Comparison of ENCODE assay signal across 16 cellular contexts in genomic region chr10:70541738-70542564, GRCh38.
DNase-seq lines count a peak whose midpoint lies in the region; ATAC-seq and TF ChIP-seq lines count a peak whose summit lies in the region.
"Had no signal": no experiment of that assay in that cellular context is flagged by ENCODE, and none has a peak within 500 bp of the region (broad histone marks: within the 10 kb centered on the region; RNA-seq: fewer than 3 reads in every experiment).

No MANE protein-coding gene starts in this region.

- H3K27me3 Mint-ChIP-seq in endothelial cell (ENCODE audit: unreplicated experiment), result peaks cover 21% of the 10 kb centered on the region
- H3K27me3 Mint-ChIP-seq: CD4-positive, alpha-beta T cell had no signal

- H3K9me3 Mint-ChIP-seq in endothelial cell (ENCODE audit: unreplicated experiment), result no peaks in the 10 kb centered on the region
- H3K9me3 Mint-ChIP-seq: CD4-positive, alpha-beta T cell; H9 had no signal

- H4K20me1 ChIP-seq in IMR-90 (ENCODE audit: insufficient read depth, low read length), result no peaks in the 10 kb centered on the region

- H3K4me1 ChIP-seq in IMR-90 (ENCODE audit: control insufficient read depth, insufficient read depth, low read length) (no peaks in the 10 kb centered on the region), ovary (ENCODE audit: insufficient read depth) (no peaks in the 10 kb centered on the region)
- H3K4me1 ChIP-seq: BE2C had no signal

- no peak overlapping the region for H3K4me2 ChIP-seq in IMR-90 (ENCODE audit: low read depth, low read length)
- H3K4me2 ChIP-seq: PC-9, SK-N-SH had no signal

- no peak for ATAC-seq in IMR-90 (ENCODE audit: low read depth)
- no peak for ATAC-seq in GM18505 (IDR thresholded peaks at IDR 0.05; ENCODE audit: unreplicated experiment)

- no peaks in the 10 kb centered on the region for H3K36me3 ChIP-seq in IMR-90 (ENCODE audit: control insufficient read depth, insufficient read depth, low read length)
- H3K36me3 ChIP-seq in ovary, result no peaks in the 10 kb centered on the region
- H3K36me3 ChIP-seq: BE2C had no signal

- H3K27ac Mint-ChIP-seq in endothelial cell (ENCODE audit: unreplicated experiment), result peak overlapping the region; percentile 33
- H3K27ac Mint-ChIP-seq: CD4-positive, alpha-beta T cell; H9 had no signal

- no peak for TF ChIP-seq EP300 in ovary (IDR thresholded peaks at IDR 0.05)

- DNase-seq in AML-193 (lab: John Stamatoyannopoulos, UW), result peak; percentile 19 to 37
- DNase-seq in IMR-90, result no peak
- peak; percentile 71 for DNase-seq in OCI-M1 (lab: John Stamatoyannopoulos, UW)
- no peak for DNase-seq in endothelial cell (ENCODE audit: low spot score)
- no peak for DNase-seq in caudate nucleus (lab: John Stamatoyannopoulos, UW)
- no peak for DNase-seq in ovary
- no peak for DNase-seq in COR-L47 (lab: John Stamatoyannopoulos, UW)
- DNase-seq: BE2C; Calu3; CD4-positive, alpha-beta T cell; H9; NCI-H1092 treated with DMSO at 0.1 percent for 48 hours; NCI-H524; PC-9; SK-N-SH had no signal

- no peak overlapping the region for H2BK20ac ChIP-seq in IMR-90 (ENCODE audit: low read depth, low read length)

- no peak overlapping the region for H3K27ac ChIP-seq in IMR-90 (ENCODE audit: insufficient read depth, low read length)
- no peak overlapping the region for H3K27ac ChIP-seq in caudate nucleus (ENCODE audit: low read depth, low read length)
- H3K27ac ChIP-seq in ovary, result no peak overlapping the region
- H3K27ac ChIP-seq: PC-9 had no signal

- no peak overlapping the region for H4K91ac ChIP-seq in IMR-90 (ENCODE audit: insufficient read depth, low read depth, low read length)

- H3K14ac ChIP-seq in IMR-90 (replicated peaks; ENCODE audit: low read depth, low read length), result no peak overlapping the region

- POLR2A ChIA-PET in IMR-90 (lab: Charles Lee; ENCODE audit: unreplicated experiment), result no interaction called here

- H3K79me1 ChIP-seq in IMR-90 (ENCODE audit: low read depth in 1 of 2, low read length in 2 of 2), result no peaks in the 10 kb centered on the region

- no peak overlapping the region for H2BK15ac ChIP-seq in IMR-90 (ENCODE audit: low read depth, low read length)

- H2AK9ac ChIP-seq in IMR-90 (replicated peaks; ENCODE audit: low read depth, low read length, poor library complexity), result no peak overlapping the region

- H4K8ac ChIP-seq in IMR-90 (ENCODE audit: low read depth in 2 of 2, low read length in 2 of 2), result no peak overlapping the region

- H4K5ac ChIP-seq in IMR-90 (ENCODE audit: low read depth, low read length), result no peak overlapping the region

- intact Hi-C loops in IMR-90 (cut with micrococcal nuclease), result loop anchor here (5.0 kb wide), 1 partner anchor 320 kb away; no protein-coding TSS in a partner anchor
- intact Hi-C loops in ovary (cut with DNase I), result no loop called here

- no TSS peak for BruUV-seq in IMR-90 (replicated peaks; lab: Mats Ljungman, UMichigan)

- H3K56ac ChIP-seq in IMR-90 (ENCODE audit: extremely low read depth, insufficient read depth, low read length), result no peak overlapping the region

- in situ Hi-C loops in IMR-90 (cut with MboI; ENCODE audit: low sequenced_read_pairs), result no loop called here

- H3K4me3 ChIP-seq in IMR-90 (ENCODE audit: insufficient read depth, low read depth, low read length) (no peak overlapping the region), ovary (no peak overlapping the region)
- H3K4me3 ChIP-seq: PC-9 had no signal

- peaks cover 39% of the 10 kb centered on the region for H3K36me3 Mint-ChIP-seq in endothelial cell (ENCODE audit: low read depth, unreplicated experiment)

- no peak overlapping the region for H3K9ac ChIP-seq in IMR-90 (ENCODE audit: low read depth, low read length)
- H3K9ac ChIP-seq: SK-N-SH had no signal

- no peak overlapping the region for H2AFZ ChIP-seq in IMR-90 (replicated peaks; ENCODE audit: low read length, poor library complexity)
- H2AFZ ChIP-seq: PC-9 had no signal

- H2BK120ac ChIP-seq in IMR-90 (ENCODE audit: low read depth, low read length), result no peak overlapping the region

- TF ChIP-seq CTCF in IMR-90 (conservative IDR thresholded peaks at IDR 0.05; ENCODE audit: low read depth, low read length), result no peak
- TF ChIP-seq CTCF in endothelial cell (IDR thresholded peaks at IDR 0.05; ENCODE audit: unreplicated experiment), result no peak
- TF ChIP-seq CTCF in ovary (IDR thresholded peaks at IDR 0.05), result no peak

- H3K9me3 ChIP-seq in IMR-90 (ENCODE audit: control insufficient read depth, insufficient read depth, low read length) (no peaks in the 10 kb centered on the region), ovary (no peaks in the 10 kb centered on the region)
- H3K9me3 ChIP-seq: BE2C, SK-N-SH had no signal

- no peak overlapping the region for H3K23ac ChIP-seq in IMR-90 (ENCODE audit: low read depth, low read length)

- no peak for TF ChIP-seq RAD21 in IMR-90 (IDR thresholded peaks at IDR 0.05; ENCODE audit: low read length)

- H2AK5ac ChIP-seq in IMR-90 (ENCODE audit: low read depth, low read length), result no peak overlapping the region

- no peaks in the 10 kb centered on the region for H3K9me1 ChIP-seq in IMR-90 (ENCODE audit: insufficient read depth, low read length)

- peak overlapping the region; percentile 48 for H3K4me3 Mint-ChIP-seq in endothelial cell (ENCODE audit: unreplicated experiment)
- H3K4me3 Mint-ChIP-seq: CD4-positive, alpha-beta T cell; H9 had no signal

- TF ChIP-seq POLR2A in IMR-90 (IDR thresholded peaks at IDR 0.05; ENCODE audit: low read depth, low read length) (no peak), GM18505 (IDR thresholded peaks at IDR 0.05; ENCODE audit: borderline replicate concordance, extremely low read depth, insufficient read depth, insufficient read length) (no peak), ovary (IDR thresholded peaks at IDR 0.05) (no peak)

- WGBS in IMR-90 (ENCODE audit: extremely low coverage in 2 of 2, insufficient read length in 1 of 2), 2 experiments, result 77% methylated on average over 4 of the region's 14 CpGs; no CpG with 5 or more reads in 1 of the 2 experiments
- 82 to 91% (median 88%) methylated on average over 14 of the region's 14 CpGs for WGBS in ovary, 3 donors

- H3K4me1 Mint-ChIP-seq in endothelial cell (ENCODE audit: unreplicated experiment), result peaks cover 13% of the 10 kb centered on the region

- dilution Hi-C loops in IMR-90 (cut with HindIII; ENCODE audit: low sequenced_read_pairs, unreplicated experiment), result no loop called here

- H3K4ac ChIP-seq in IMR-90 (ENCODE audit: low read depth, low read length), result no peak overlapping the region

- CTCF ChIA-PET in IMR-90 (lab: Yijun Ruan, JAX), result interaction anchor here (0.9 kb wide), 1 partner anchor 81 kb away, joined by 4 read pairs; no protein-coding TSS in a partner anchor

- no peak overlapping the region for H2BK5ac ChIP-seq in IMR-90 (ENCODE audit: low read depth, low read length, poor library complexity, severe bottlenecking)

- no peak overlapping the region for H3K18ac ChIP-seq in IMR-90 (ENCODE audit: low read depth, low read length)

- H3K27me3 ChIP-seq in IMR-90 (ENCODE audit: control insufficient read depth, insufficient read depth, low read length) (peaks cover 24% of the 10 kb centered on the region), ovary (no peaks in the 10 kb centered on the region)
- H3K27me3 ChIP-seq: BE2C had no signal

TF ChIP-seq in IMR-90, 13 proteins besides CTCF, POLR2A, EP300 and RAD21:
- TF ChIP-seq CEBPB (IDR thresholded peaks at IDR 0.05; ENCODE audit: low read depth, low read length), result 0 out of 2 replicates have a peak, but pooled peaks have one; percentile 6
- no peak for TF ChIP-seq CHD1 (IDR thresholded peaks at IDR 0.05; ENCODE audit: low read depth, low read length)

Comparison
In these comparisons a context has a peak if more than half of its experiments do, and no peak if none do; other contexts are left out.
1. DNase-seq: peak in AML-193 (2 of 2) and OCI-M1 (single experiment); none in IMR-90 (single experiment), endothelial cell (single experiment), caudate nucleus (0 of 61), ovary (0 of 5) and COR-L47 (single experiment).